8 cellular contexts compared by ENCODE assay signal in the genomic region with DNA sequence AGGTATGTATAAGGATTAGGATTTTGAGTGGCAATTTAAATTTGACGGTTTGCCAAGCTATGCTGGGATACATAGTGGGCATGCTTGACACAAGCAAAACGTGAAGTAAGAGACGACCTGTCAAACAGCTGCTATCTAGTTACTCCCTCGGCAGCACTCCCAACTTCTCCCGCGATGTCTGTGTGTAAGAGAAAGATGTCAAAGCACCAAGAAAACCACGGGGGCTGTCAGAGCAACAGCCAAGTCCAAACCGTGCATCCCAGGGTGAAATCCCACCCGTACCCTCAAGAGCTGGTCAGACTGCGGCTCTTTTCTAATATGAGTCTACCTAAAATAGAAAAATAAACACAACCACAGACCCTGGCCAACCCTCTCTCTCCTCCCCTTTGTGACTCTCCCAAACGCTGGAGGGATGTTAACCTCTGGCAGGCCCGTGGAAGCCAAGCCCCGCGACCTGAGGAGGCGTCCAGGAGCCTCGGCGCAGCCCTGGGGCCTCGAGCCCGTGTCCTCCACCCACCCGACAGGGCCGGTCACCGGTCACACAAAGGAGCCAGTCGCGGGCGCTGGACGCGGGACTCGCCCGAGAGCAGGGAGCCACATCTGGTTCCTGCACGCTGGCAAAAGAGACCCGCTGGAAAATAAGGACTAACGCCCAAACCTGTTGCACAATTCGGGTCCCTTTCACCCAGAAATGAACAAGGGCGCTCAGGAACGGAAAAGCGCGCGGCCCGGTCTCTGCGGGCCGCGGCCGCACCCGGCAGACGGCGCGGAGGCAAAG. TPM values are rescaled to one million over a fixed set of nuclear protein-coding genes. Genes with fewer than 3 reads are reported as not detected.
DNase-seq lines count a peak whose midpoint lies in the region; ATAC-seq and TF ChIP-seq lines count a peak whose summit lies in the region.

No MANE protein-coding gene starts in this region.

- peak overlapping the region; percentile 75 for H3K4me3 ChIP-seq in epithelial cell of esophagus (ENCODE audit: low read length)
- H3K4me3 ChIP-seq in mesendoderm (ENCODE audit: low read length), result peak overlapping the region; percentile 56

- H2BK5ac ChIP-seq in mesendoderm (ENCODE audit: low read length), result no peak overlapping the region

- H3K9ac ChIP-seq in mesendoderm (ENCODE audit: low read length), result peak overlapping the region; percentile 72

- H2BK120ac ChIP-seq in mesendoderm (ENCODE audit: low read depth, low read length), result no peak overlapping the region

- H3K36me3 Mint-ChIP-seq in activated CD4-positive, alpha-beta T cell treated with anti-CD3 and anti-CD28 coated beads, Interleukin-2, amount 10 ng/mL, durations not matched to agents 7 days and 5 days (ENCODE audit: low read depth), result peaks cover 12% of the 10 kb centered on the region

- H3K9me3 Mint-ChIP-seq in activated CD4-positive, alpha-beta T cell treated with anti-CD3 and anti-CD28 coated beads, Interleukin-2, amount 10 ng/mL, durations not matched to agents 7 days and 5 days, result peaks cover 2% of the 10 kb centered on the region

- WGBS in mesendoderm (ENCODE audit: extremely low coverage, insufficient coverage, low lambda C conversion rate), result no CpG with 5 or more reads among the region's 47 CpGs

- H3K4me3 Mint-ChIP-seq in activated CD4-positive, alpha-beta T cell treated with anti-CD3 and anti-CD28 coated beads, Interleukin-2, amount 10 ng/mL, durations not matched to agents 7 days and 5 days, result peak overlapping the region; percentile 80

- H3K79me1 ChIP-seq in mesendoderm (ENCODE audit: low read length), result peaks cover 2% of the 10 kb centered on the region

- TF ChIP-seq CTCF in epithelial cell of esophagus (IDR thresholded peaks at IDR 0.05; ENCODE audit: insufficient read depth, low read depth, low read length, missing control alignments), result no peak

- peak; percentile 30 for ATAC-seq in HG02571 (IDR thresholded peaks at IDR 0.05; ENCODE audit: unreplicated experiment)

- peak overlapping the region; percentile 59 for H3K4me2 ChIP-seq in mesendoderm (ENCODE audit: low read length)

- peak overlapping the region; percentile 97 for H3K18ac ChIP-seq in mesendoderm (ENCODE audit: low read length)

- H4K8ac ChIP-seq in mesendoderm (ENCODE audit: low read depth, low read length), result peak overlapping the region; percentile 90

- no peaks in the 10 kb centered on the region for H3K79me2 ChIP-seq in mesendoderm (ENCODE audit: control insufficient read depth, insufficient read depth, low read length)

- no peaks in the 10 kb centered on the region for H3K27me3 ChIP-seq in mesendoderm (ENCODE audit: insufficient read depth, low read length, poor library complexity)

- H3K56ac ChIP-seq in mesendoderm (ENCODE audit: low read length), result peak overlapping the region; percentile 87

- H3K4me1 Mint-ChIP-seq in activated CD4-positive, alpha-beta T cell treated with anti-CD3 and anti-CD28 coated beads, Interleukin-2, amount 10 ng/mL, durations not matched to agents 7 days and 5 days, result peaks cover 34% of the 10 kb centered on the region

- H3K4me1 ChIP-seq in mesendoderm (ENCODE audit: control insufficient read depth, low read depth, low read length), result no peaks in the 10 kb centered on the region

- no peak overlapping the region for H3K27ac ChIP-seq in mesendoderm (ENCODE audit: low read depth, low read length)

- no peak overlapping the region for H3K23ac ChIP-seq in mesendoderm (ENCODE audit: low read length)

- CTCF ChIA-PET in activated CD4-positive, alpha-beta T cell treated with anti-CD3 and anti-CD28 coated beads, Interleukin-2, amount 10 ng/mL, durations not matched to agents 7 days and 5 days (lab: Charles Lee), result interaction anchor here (0.7 kb wide), 1 partner anchor 16 kb away, joined by 3 read pairs; no protein-coding TSS in a partner anchor

- POLR2A ChIA-PET in activated CD4-positive, alpha-beta T cell treated with anti-CD3 and anti-CD28 coated beads, Interleukin-2, amount 10 ng/mL, durations not matched to agents 7 days and 5 days (lab: Charles Lee), result no interaction called here

- no peak overlapping the region for H4K5ac ChIP-seq in mesendoderm (ENCODE audit: low read length)

- H3K4ac ChIP-seq in mesendoderm (ENCODE audit: low read depth, low read length), result peak overlapping the region; percentile 17

- H3K27ac Mint-ChIP-seq in activated CD4-positive, alpha-beta T cell treated with anti-CD3 and anti-CD28 coated beads, Interleukin-2, amount 10 ng/mL, durations not matched to agents 7 days and 5 days, result peak overlapping the region; percentile 83

- H3K27me3 Mint-ChIP-seq in activated CD4-positive, alpha-beta T cell treated with anti-CD3 and anti-CD28 coated beads, Interleukin-2, amount 10 ng/mL, durations not matched to agents 7 days and 5 days, result peaks cover 33% of the 10 kb centered on the region

- no peak overlapping the region for H2AK5ac ChIP-seq in mesendoderm (ENCODE audit: low read length)

- peak; percentile 36 for DNase-seq in activated CD4-positive, alpha-beta T cell treated with anti-CD3 and anti-CD28 coated beads for 48 hours
- DNase-seq in activated CD4-positive, alpha-beta T cell treated with anti-CD3 and anti-CD28 coated beads, Interleukin-2, amount 50 U/mL, for 1 hour, result no peak
- DNase-seq in NCI-H1048 (lab: John Stamatoyannopoulos, UW) (peak; percentile 10), epithelial cell of esophagus (ENCODE audit: low read depth) (peak; percentile 64), mesendoderm (peak; percentile 64), superior temporal gyrus (ENCODE audit: extremely low spot score) (peak; percentile 76)
- DNase-seq in activated CD4-positive, alpha-beta T cell treated with anti-CD3 and anti-CD28 coated beads, Interleukin-2, amount 10 ng/mL, durations not matched to agents 7 days and 5 days, result peak; percentile 13

- no peak overlapping the region for H2BK15ac ChIP-seq in mesendoderm (replicated peaks; ENCODE audit: low read depth)

- H3K36me3 ChIP-seq in mesendoderm (ENCODE audit: control insufficient read depth, insufficient read depth, low read length), result no peaks in the 10 kb centered on the region

RNA-seq across cellular contexts. Expression of a gene that starts 1.0 kb away (rescaled TPM):
- total RNA-seq in activated CD4-positive, alpha-beta T cell treated with anti-CD3 and anti-CD28 coated beads, Interleukin-2, amount 10 ng/mL, durations not matched to agents 7 days and 5 days, result 10 to 100 TPM; 19.8 to 21.8 TPM
- polyA plus RNA-seq in mesendoderm (2013, experiment 1 of 2), result 23.2 TPM
- 22.4 TPM for polyA plus RNA-seq in mesendoderm (2013, experiment 2 of 2)
